Comparison of ENCODE assay signal across 15 cellular contexts in genomic region chr14:104581521-104581920, GRCh38. TPM values are rescaled to one million over a fixed set of nuclear protein-coding genes. Genes with fewer than 3 reads are reported as not detected.
DNase-seq lines count a peak whose midpoint lies in the region; ATAC-seq and TF ChIP-seq lines count a peak whose summit lies in the region.
"Had no signal": no experiment of that assay in that cellular context is flagged by ENCODE, and none has a peak within 500 bp of the region (broad histone marks: within the 10 kb centered on the region; RNA-seq: fewer than 3 reads in every experiment).

No MANE protein-coding gene starts in this region.

- no peak overlapping the region for H4K91ac ChIP-seq in IMR-90 (ENCODE audit: insufficient read depth, low read depth, low read length)

- no peak overlapping the region for H2AK5ac ChIP-seq in IMR-90 (ENCODE audit: low read depth, low read length)

- H3K56ac ChIP-seq in IMR-90 (ENCODE audit: extremely low read depth, insufficient read depth, low read length): no peak overlapping the region

- CTCF ChIA-PET in IMR-90 (lab: Yijun Ruan, JAX): no interaction called here

- POLR2A ChIA-PET in IMR-90 (lab: Charles Lee; ENCODE audit: unreplicated experiment): no interaction called here

- H3K4me1 ChIP-seq in heart left ventricle (peaks cover 0 to 77% (median 34%) of the 10 kb centered on the region in 12 donors), IMR-90 (ENCODE audit: control insufficient read depth, insufficient read depth, low read length) (no peaks in the 10 kb centered on the region), hepatocyte (ENCODE audit: insufficient read depth) (peaks cover 59% of the 10 kb centered on the region), subcutaneous abdominal adipose tissue (ENCODE audit: control insufficient read depth in 5 of 5, insufficient read depth in 5 of 5, low read length in 5 of 5) (peaks cover 15 to 100% (median 98%) of the 10 kb centered on the region in 5 donors)
- H3K4me1 ChIP-seq: HAP-1 had no signal

- H2AFZ ChIP-seq in IMR-90 (replicated peaks; ENCODE audit: low read length, poor library complexity): peak overlapping the region; percentile 43
- H2AFZ ChIP-seq in hepatocyte: no peak overlapping the region

- peak overlapping the region; percentile 81 to 98 (median 91) for H3K27ac ChIP-seq in heart left ventricle
- H3K27ac ChIP-seq in IMR-90 (ENCODE audit: insufficient read depth, low read length): no peak overlapping the region
- H3K27ac ChIP-seq in hepatocyte: peak overlapping the region; percentile 37
- H3K27ac ChIP-seq in subcutaneous abdominal adipose tissue (ENCODE audit: low read depth, low read length): peak overlapping the region; percentile 79
- H3K27ac ChIP-seq: A549 had no signal

- no peak overlapping the region for H4K8ac ChIP-seq in IMR-90 (ENCODE audit: low read depth in 2 of 2, low read length in 2 of 2)

- DNase-seq in heart left ventricle (no peak), Right ventricle myocardium superior (no peak), IMR-90 (no peak), hepatocyte (ENCODE audit: low spot score) (no peak), iPS-NIHi7 (ENCODE audit: extremely low spot score) (no peak), Ammon's horn (ENCODE audit: low spot score) (no peak)
- no peak for DNase-seq in activated CD4-positive, alpha-beta T cell treated with anti-CD3 and anti-CD28 coated beads for 1 hour
- DNase-seq: CD4-positive, alpha-beta T cell; NCI-H524 treated with DMSO at 0.1 percent for 48 hours had no signal

- H3K27me3 ChIP-seq in heart left ventricle (peaks cover 0 to 24% (median 0%) of the 10 kb centered on the region in 9 donors), IMR-90 (ENCODE audit: control insufficient read depth, insufficient read depth, low read length) (peaks cover 17% of the 10 kb centered on the region; the same call in 1 of the 2 replicates), hepatocyte (no peaks in the 10 kb centered on the region), subcutaneous abdominal adipose tissue (ENCODE audit: control insufficient read depth in 5 of 5, insufficient read depth in 4 of 5, low read length in 5 of 5) (peaks cover 0 to 3% (median 0%) of the 10 kb centered on the region in 5 donors)

- H2BK20ac ChIP-seq in IMR-90 (ENCODE audit: low read depth, low read length): no peak overlapping the region

- H4K5ac ChIP-seq in IMR-90 (ENCODE audit: low read depth, low read length): no peak overlapping the region

- no peaks in the 10 kb centered on the region for H3K79me1 ChIP-seq in IMR-90 (ENCODE audit: low read depth in 1 of 2, low read length in 2 of 2)

- H3K36me3 ChIP-seq in heart left ventricle (no peaks in the 10 kb centered on the region), IMR-90 (ENCODE audit: control insufficient read depth, insufficient read depth, low read length) (no peaks in the 10 kb centered on the region), hepatocyte (replicated peaks; ENCODE audit: insufficient read depth, low read depth) (no peaks in the 10 kb centered on the region), subcutaneous abdominal adipose tissue (ENCODE audit: control insufficient read depth in 5 of 5, insufficient read depth in 5 of 5, low read length in 5 of 5) (peaks cover 0 to 5% (median 0%) of the 10 kb centered on the region in 5 donors)
- H3K36me3 ChIP-seq: HAP-1 had no signal

- H2AK9ac ChIP-seq in IMR-90 (replicated peaks; ENCODE audit: low read depth, low read length, poor library complexity): no peak overlapping the region

- WGBS in heart left ventricle, 4 donors: 38 to 62% (median 47%) methylated on average over 7 to 9 of the region's 9 CpGs
- 68% methylated on average over 4 of the region's 9 CpGs; no CpG with 5 or more reads in 1 of the 2 experiments for WGBS in IMR-90 (ENCODE audit: extremely low coverage in 2 of 2, insufficient read length in 1 of 2), 2 experiments
- WGBS in hepatocyte (ENCODE audit: low lambda C conversion rate, missing lambda C conversion rate): 87% methylated on average over 8 of the region's 9 CpGs

- no peak overlapping the region for H3K14ac ChIP-seq in IMR-90 (replicated peaks; ENCODE audit: low read depth, low read length)

- H3K9me3 ChIP-seq in heart left ventricle: no peaks in the 10 kb centered on the region
- H3K9me3 ChIP-seq in IMR-90 (ENCODE audit: control insufficient read depth, insufficient read depth, low read length): no peaks in the 10 kb centered on the region
- no peaks in the 10 kb centered on the region for H3K9me3 ChIP-seq in hepatocyte (ENCODE audit: low read depth)
- no peaks in the 10 kb centered on the region for H3K9me3 ChIP-seq in subcutaneous abdominal adipose tissue (ENCODE audit: control insufficient read depth in 5 of 5, low read length in 5 of 5)
- H3K9me3 ChIP-seq: A549, HAP-1 had no signal

- H3K79me2 ChIP-seq in hepatocyte: no peaks in the 10 kb centered on the region

- H3K18ac ChIP-seq in IMR-90 (ENCODE audit: low read depth, low read length): no peak overlapping the region

- ATAC-seq in heart left ventricle (no peak), Right ventricle myocardium superior (ENCODE audit: poor library complexity) (no peak), IMR-90 (ENCODE audit: low read depth) (no peak)
- ATAC-seq: A549 had no signal

- H3K9me2 ChIP-seq in hepatocyte (replicated peaks; ENCODE audit: insufficient read depth): no peaks in the 10 kb centered on the region

- no peak overlapping the region for H2BK120ac ChIP-seq in IMR-90 (ENCODE audit: low read depth, low read length)

- in situ Hi-C loops in IMR-90 (cut with MboI; ENCODE audit: low sequenced_read_pairs): no loop called here

- no peak overlapping the region for H2BK5ac ChIP-seq in IMR-90 (ENCODE audit: low read depth, low read length, poor library complexity, severe bottlenecking)

- dilution Hi-C loops in IMR-90 (cut with HindIII; ENCODE audit: low sequenced_read_pairs, unreplicated experiment): no loop called here

- TF ChIP-seq RAD21 in IMR-90 (IDR thresholded peaks at IDR 0.05; ENCODE audit: low read length): no peak

- H3K4me2 ChIP-seq in IMR-90 (ENCODE audit: low read depth, low read length) (no peak overlapping the region), hepatocyte (peak overlapping the region; percentile 63)
- H3K4me2 ChIP-seq: A549 had no signal

- H3K9me1 ChIP-seq in IMR-90 (ENCODE audit: insufficient read depth, low read length): no peaks in the 10 kb centered on the region

- H4K20me1 ChIP-seq in IMR-90 (ENCODE audit: insufficient read depth, low read length): no peaks in the 10 kb centered on the region
- H4K20me1 ChIP-seq in hepatocyte (ENCODE audit: insufficient read depth, poor library complexity, severe bottlenecking): no peaks in the 10 kb centered on the region

- no peak overlapping the region for H3K4ac ChIP-seq in IMR-90 (ENCODE audit: low read depth, low read length)

- H3K9ac ChIP-seq in IMR-90 (ENCODE audit: low read depth, low read length) (no peak overlapping the region), subcutaneous abdominal adipose tissue (ENCODE audit: low read length in 5 of 5) (peak overlapping the region in 3 of 5 donors; percentile 53 to 84 (median 68))

- H3K4me3 ChIP-seq in heart left ventricle (peak overlapping the region; percentile 36 to 62 (median 56)), IMR-90 (ENCODE audit: insufficient read depth, low read depth, low read length) (no peak overlapping the region), hepatocyte (no peak overlapping the region), subcutaneous abdominal adipose tissue (ENCODE audit: low read depth in 1 of 5, low read length in 5 of 5) (peak overlapping the region; percentile 43 to 75 (median 63))
- H3K4me3 ChIP-seq: A549, HAP-1 had no signal

- intact Hi-C loops in heart left ventricle (cut with DNase I): loop anchor here in 4 of 10 donors (10.0 kb wide), 3 partner anchors 133 to 1027 kb away; partner anchors contain the start of gene ADSS1 (in 2 of the 4)
- intact Hi-C loops in Right ventricle myocardium superior (cut with DNase I): no loop called here
- intact Hi-C loops in IMR-90 (cut with micrococcal nuclease): no loop called here

- H3K23ac ChIP-seq in IMR-90 (ENCODE audit: low read depth, low read length): no peak overlapping the region

- TF ChIP-seq CTCF in heart left ventricle (IDR thresholded peaks at IDR 0.05) (no peak), IMR-90 (conservative IDR thresholded peaks at IDR 0.05; ENCODE audit: low read depth, low read length) (no peak), hepatocyte (IDR thresholded peaks at IDR 0.05; ENCODE audit: poor library complexity) (no peak)

- TF ChIP-seq POLR2A in heart left ventricle (IDR thresholded peaks at IDR 0.05): no peak
- TF ChIP-seq POLR2A in IMR-90 (IDR thresholded peaks at IDR 0.05; ENCODE audit: low read depth, low read length): no peak

- no peak overlapping the region for H2BK15ac ChIP-seq in IMR-90 (ENCODE audit: low read depth, low read length)

- BruUV-seq in IMR-90 (replicated peaks; lab: Mats Ljungman, UMichigan): no TSS peak

TF ChIP-seq in IMR-90, 13 proteins besides CTCF, POLR2A, EP300 and RAD21 (continues in another document):
- TF ChIP-seq BHLHE40 (IDR thresholded peaks at IDR 0.05; ENCODE audit: low read depth, low read length) (no peak), CEBPB (IDR thresholded peaks at IDR 0.05; ENCODE audit: low read depth, low read length) (no peak), NFE2L2 (IDR thresholded peaks at IDR 0.05; ENCODE audit: low read depth, low read length) (no peak), SMC3 (IDR thresholded peaks at IDR 0.05; ENCODE audit: low read depth, low read length) (no peak)

RNA-seq across cellular contexts. Expression of gene C14orf180, which starts 2.0 kb away (rescaled TPM):
- 100 to 1,000 TPM in 2 of 9 donors, 10 to 100 TPM in 7; 25.5 to 170 (median 75.3) TPM for total RNA-seq in heart left ventricle
- polyA plus RNA-seq in heart left ventricle: 100 to 1,000 TPM in 1 of 2 donors, 10 to 100 TPM in 1; 11.1 to 121 TPM
- total RNA-seq in Right ventricle myocardium superior: 42.5 TPM
- total RNA-seq in IMR-90 (2012; rRNA removed): not detected in 2 replicates
- polyA plus RNA-seq in IMR-90 (2012; rRNA removed): not detected in 2 replicates
- not detected in 2 replicates for polyA plus RNA-seq in IMR-90 (2012; cell fraction: cytosol; rRNA removed)
- 0.07 TPM in 1 of 2 replicates, not detected in the other for polyA plus RNA-seq in IMR-90 (2012; cell fraction: nucleus; rRNA removed; ENCODE audit: low replicate concordance)
- 1.2 and 2.4 TPM in 2 replicates for total RNA-seq in hepatocyte
- polyA plus RNA-seq in hepatocyte: 1.1 and 4.5 TPM in 2 replicates
- total RNA-seq: CD4-positive, alpha-beta T cell; HT1080; LHCN-M2 had no signal
- polyA plus RNA-seq: A549, IgD-negative memory B cell had no signal

RNA-seq across cellular contexts. Expression of gene TMEM179, which starts 23.1 kb away (rescaled TPM):
- total RNA-seq in heart left ventricle (1 to 10 TPM in 1 of 9 donors, under 1 TPM in 4, not detected in 4; 0.25 to 1.1 (median 0.40) TPM), Right ventricle myocardium superior (not detected), IMR-90 (2012; rRNA removed) (not detected in 2 replicates), hepatocyte (1.8 and 4.3 TPM in 2 replicates)
- polyA plus RNA-seq in heart left ventricle (under 1 TPM; 0.15 to 0.61 TPM), IMR-90 (2012; rRNA removed) (not detected in 2 replicates), hepatocyte (2.1 and 2.2 TPM in 2 replicates)
- polyA plus RNA-seq in IMR-90 (2012; cell fraction: cytosol; rRNA removed): 0.12 TPM in 1 of 2 replicates, not detected in the other
- 0.04 and 0.05 TPM in 2 replicates for polyA plus RNA-seq in IMR-90 (2012; cell fraction: nucleus; rRNA removed; ENCODE audit: low replicate concordance)
- total RNA-seq: CD4-positive, alpha-beta T cell; LHCN-M2 had no signal
- polyA plus RNA-seq: IgD-negative memory B cell had no signal

Comparison
In these comparisons a context has a peak if more than half of its experiments do, and no peak if none do; other contexts are left out.
1. H3K4me3 ChIP-seq: peak in heart left ventricle (12 of 12) and subcutaneous abdominal adipose tissue (5 of 5); none in IMR-90 (single experiment) and hepatocyte (single experiment).